Comparison of ENCODE assay signal across 8 cellular contexts in genomic region chr7:20786779-20787651, GRCh38. TPM values are rescaled to one million over a fixed set of nuclear protein-coding genes. Genes with fewer than 3 reads are reported as not detected.
DNase-seq lines count a peak whose midpoint lies in the region; ATAC-seq and TF ChIP-seq lines count a peak whose summit lies in the region.

TSS of gene SP8 (minus strand) at chr7:20786886. CDS start at chr7:20786798, 88 bp downstream.

- CTCF ChIA-PET in OCI-LY7 (lab: Charles Lee; ENCODE audit: unreplicated experiment) = no interaction called here

- H3K4me1 ChIP-seq in iPS-15b (ENCODE audit: control insufficient read depth, insufficient read depth, low read length) (peaks cover 27% of the 10 kb centered on the region), testis (peaks cover 6% of the 10 kb centered on the region), OCI-LY7 (ENCODE audit: insufficient read depth, low read length, poor library complexity, severe bottlenecking) (no peaks in the 10 kb centered on the region)

- peaks cover 3% of the 10 kb centered on the region for H3K36me3 Mint-ChIP-seq in activated T-helper 2 cell treated with anti-CD3 and anti-CD28 coated beads, Interferon-gamma antibody, Interleukin-2, Interleukin-4, amounts not matched to agents 10 μg/mL and 5 μg/mL and 100 μg/mL, durations not matched to agents 14 hours and 24 hours and 36 hours (ENCODE audit: low read depth)

- POLR2A ChIA-PET in OCI-LY7 (lab: Charles Lee) = no interaction called here

- H2AFZ ChIP-seq in OCI-LY7 (ENCODE audit: low read length) = no peak within 1 kb of the TSS

- intact Hi-C loops in activated T-helper 2 cell treated with anti-CD3 and anti-CD28 coated beads, Interferon-gamma antibody, Interleukin-2, Interleukin-4, amounts not matched to agents 10 μg/mL and 5 μg/mL and 100 μg/mL, durations not matched to agents 14 hours and 24 hours and 36 hours (cut with micrococcal nuclease) = loop anchor here (5.0 to 10.0 kb wide), 2 partner anchors 1012 to 1675 kb away; partner anchors contain the start of gene TMEM196
- intact Hi-C loops in testis (cut with DNase I; ENCODE audit: low total_unique reads) (no loop called here), OCI-LY7 (cut with micrococcal nuclease; ENCODE audit: unreplicated experiment) (no loop called here)

- TF ChIP-seq CTCF in testis (IDR thresholded peaks at IDR 0.05) (no peak), OCI-LY7 (conservative IDR thresholded peaks at IDR 0.05; ENCODE audit: low read length) (no peak)

- H3K9me3 Mint-ChIP-seq in activated T-helper 2 cell treated with anti-CD3 and anti-CD28 coated beads, Interferon-gamma antibody, Interleukin-2, Interleukin-4, amounts not matched to agents 10 μg/mL and 5 μg/mL and 100 μg/mL, durations not matched to agents 14 hours and 24 hours and 36 hours = no peaks in the 10 kb centered on the region

- H3K9me3 ChIP-seq in iPS-15b (ENCODE audit: control insufficient read depth, insufficient read depth, low read length) = no peaks in the 10 kb centered on the region
- no peaks in the 10 kb centered on the region for H3K9me3 ChIP-seq in testis
- no peaks in the 10 kb centered on the region for H3K9me3 ChIP-seq in OCI-LY7 (ENCODE audit: low read length)

- no peaks in the 10 kb centered on the region for H3K79me2 ChIP-seq in OCI-LY7 (ENCODE audit: insufficient read depth, low read depth, low read length)

- peak within 1 kb of the TSS; percentile 38 for H3K4me3 Mint-ChIP-seq in activated T-helper 2 cell treated with anti-CD3 and anti-CD28 coated beads, Interferon-gamma antibody, Interleukin-2, Interleukin-4, amounts not matched to agents 10 μg/mL and 5 μg/mL and 100 μg/mL, durations not matched to agents 14 hours and 24 hours and 36 hours (ENCODE audit: low read depth)

- H3K27me3 ChIP-seq in iPS-15b (ENCODE audit: control insufficient read depth, insufficient read depth, low read length) (peaks cover 69% of the 10 kb centered on the region), testis (peaks cover 7% of the 10 kb centered on the region)

- BruUV-seq in OCI-LY7 (replicated peaks; lab: Mats Ljungman, UMichigan) = no TSS peak

- no peak within 1 kb of the TSS for H3K4me2 ChIP-seq in OCI-LY7 (ENCODE audit: low read length)

- peak within 1 kb of the TSS; percentile 59 for H3K27ac Mint-ChIP-seq in activated T-helper 2 cell treated with anti-CD3 and anti-CD28 coated beads, Interferon-gamma antibody, Interleukin-2, Interleukin-4, amounts not matched to agents 10 μg/mL and 5 μg/mL and 100 μg/mL, durations not matched to agents 14 hours and 24 hours and 36 hours

- H3K27ac ChIP-seq in testis (no peak within 1 kb of the TSS), OCI-LY7 (ENCODE audit: low read depth, low read length, poor library complexity, severe bottlenecking) (no peak within 1 kb of the TSS)

- H3K9ac ChIP-seq in iPS-15b (ENCODE audit: low read depth, low read length) = no peak within 1 kb of the TSS

- no peaks in the 10 kb centered on the region for H3K9me2 ChIP-seq in OCI-LY7 (ENCODE audit: insufficient read depth, low read length)

- peaks cover 15% of the 10 kb centered on the region for H3K4me1 Mint-ChIP-seq in activated T-helper 2 cell treated with anti-CD3 and anti-CD28 coated beads, Interferon-gamma antibody, Interleukin-2, Interleukin-4, amounts not matched to agents 10 μg/mL and 5 μg/mL and 100 μg/mL, durations not matched to agents 14 hours and 24 hours and 36 hours (ENCODE audit: low read depth)

- H3K36me3 ChIP-seq in iPS-15b (ENCODE audit: control insufficient read depth, insufficient read depth, low read length) (no peaks in the 10 kb centered on the region), testis (ENCODE audit: low read depth, missing control alignments) (no peaks in the 10 kb centered on the region), OCI-LY7 (ENCODE audit: insufficient read depth, low read length) (no peaks in the 10 kb centered on the region)

- no peak for ATAC-seq in GM18505 (IDR thresholded peaks at IDR 0.05; ENCODE audit: unreplicated experiment)

- H4K20me1 ChIP-seq in OCI-LY7 (ENCODE audit: insufficient read depth, low read length) = no peaks in the 10 kb centered on the region

- no peak for TF ChIP-seq POLR2A in testis (IDR thresholded peaks at IDR 0.05)
- TF ChIP-seq POLR2A in GM18505 (IDR thresholded peaks at IDR 0.05; ENCODE audit: borderline replicate concordance, extremely low read depth, insufficient read depth, insufficient read length) = no peak

- peak; percentile 60 for DNase-seq in activated CD8-positive, alpha-beta memory T cell treated with anti-CD3 and anti-CD28 coated beads, Interleukin-2, amount 50 U/mL, for 48 hours
- DNase-seq in activated CD8-positive, alpha-beta memory T cell treated with anti-CD3 and anti-CD28 coated beads, Interleukin-2, amount 50 U/mL, for 4 hours = no peak
- DNase-seq in NCI-H2107 treated with DMSO at 0.1 percent for 48 hours (lab: John Stamatoyannopoulos, UW; ENCODE audit: unreplicated experiment) (peak; percentile 63), testis (peak; percentile 58), OCI-LY7 (ENCODE audit: low spot score) (no peak)
- DNase-seq in activated T-helper 2 cell treated with anti-CD3 and anti-CD28 coated beads, Interferon-gamma antibody, Interleukin-2, Interleukin-4, amounts not matched to agents 10 μg/mL and 5 μg/mL and 100 μg/mL, durations not matched to agents 14 hours and 24 hours and 36 hours (ENCODE audit: low spot score) = no peak

- H3K4me3 ChIP-seq in iPS-15b (ENCODE audit: low read depth, low read length) = peak within 1 kb of the TSS; percentile 88
- H3K4me3 ChIP-seq in testis = peak within 1 kb of the TSS; percentile 19 to 56
- no peak within 1 kb of the TSS for H3K4me3 ChIP-seq in OCI-LY7 (ENCODE audit: low read depth, low read length, poor library complexity, severe bottlenecking)

- WGBS in testis, 2 donors = 6 to 7% methylated on average over 50 of the region's 50 CpGs

- peaks cover 74% of the 10 kb centered on the region for H3K27me3 Mint-ChIP-seq in activated T-helper 2 cell treated with anti-CD3 and anti-CD28 coated beads, Interferon-gamma antibody, Interleukin-2, Interleukin-4, amounts not matched to agents 10 μg/mL and 5 μg/mL and 100 μg/mL, durations not matched to agents 14 hours and 24 hours and 36 hours (ENCODE audit: low read depth)

RNA-seq across cellular contexts. Expression of gene SP8, which starts in this region (rescaled TPM):
- not detected in 2 replicates for total RNA-seq in activated T-helper 2 cell treated with anti-CD3 and anti-CD28 coated beads, Interferon-gamma antibody, Interleukin-2, Interleukin-4, amounts not matched to agents 10 μg/mL and 5 μg/mL and 100 μg/mL, durations not matched to agents 14 hours and 24 hours and 36 hours
- total RNA-seq in testis (1 to 10 TPM; 2.1 to 2.2 TPM), OCI-LY7 (2022) (not detected in 2 replicates)
- polyA plus RNA-seq in testis (ENCODE audit: insufficient read depth, low read depth, low replicate concordance) = 0.26 TPM
- not detected in 2 replicates for total RNA-seq in OCI-LY7 (2014; rRNA removed; shearing (Covaris generic))

Comparison
In these comparisons a context has a peak if more than half of its experiments do, and no peak if none do; other contexts are left out.
1. DNase-seq: peak in activated CD8-positive, alpha-beta memory T cell treated with anti-CD3 and anti-CD28 coated beads, Interleukin-2, amount 50 U/mL, for 48 hours (single experiment), NCI-H2107 treated with DMSO at 0.1 percent for 48 hours (single experiment) and testis (single experiment); none in activated CD8-positive, alpha-beta memory T cell treated with anti-CD3 and anti-CD28 coated beads, Interleukin-2, amount 50 U/mL, for 4 hours (single experiment), activated T-helper 2 cell treated with anti-CD3 and anti-CD28 coated beads, Interferon-gamma antibody, Interleukin-2, Interleukin-4, amounts not matched to agents 10 μg/mL and 5 μg/mL and 100 μg/mL, durations not matched to agents 14 hours and 24 hours and 36 hours (single experiment) and OCI-LY7 (single experiment).